8 cellular contexts compared by ENCODE assay signal in genomic region chrX:24081661-24082154, GRCh38. TPM values are rescaled to one million over a fixed set of nuclear protein-coding genes. Genes with fewer than 3 reads are reported as not detected.
A peak's percentile ranks its signal among the peaks of the same experiment; 100 is the strongest.
DNase-seq lines count a peak whose midpoint lies in the region; ATAC-seq and TF ChIP-seq lines count a peak whose summit lies in the region.

No MANE protein-coding gene starts in this region.

- H3K4me1 ChIP-seq in Loucy (ENCODE audit: insufficient read depth, low read length, poor library complexity, severe bottlenecking) (no peaks in the 10 kb centered on the region), body of pancreas (no peaks in the 10 kb centered on the region), suprapubic skin (no peaks in the 10 kb centered on the region)

- peak overlapping the region; percentile 43 for H3K4me3 ChIP-seq in Loucy (ENCODE audit: low read length, poor library complexity, severe bottlenecking)
- no peak overlapping the region for H3K4me3 ChIP-seq in body of pancreas
- H3K4me3 ChIP-seq in suprapubic skin: no peak overlapping the region

- TF ChIP-seq EP300 in suprapubic skin (IDR thresholded peaks at IDR 0.05): no peak

- H3F3A ChIP-seq in Loucy (ENCODE audit: low read depth): no peaks in the 10 kb centered on the region

- no peak overlapping the region for H3K9ac ChIP-seq in Loucy (ENCODE audit: low read depth, low read length, poor library complexity, severe bottlenecking)

- no peaks in the 10 kb centered on the region for H3K9me3 Mint-ChIP-seq in T-helper 1 cell treated with Interleukin-12 subunit alpha and Interleukin-12 subunit beta and Interleukin-4 antibody, amounts not matched to agents 30 μg/mL and 1 μg/mL, for 36 hours

- peaks cover 9% of the 10 kb centered on the region for H3K36me3 Mint-ChIP-seq in T-helper 1 cell treated with Interleukin-12 subunit alpha and Interleukin-12 subunit beta and Interleukin-4 antibody, amounts not matched to agents 30 μg/mL and 1 μg/mL, for 36 hours (ENCODE audit: low read depth)

- no peak overlapping the region for H3K27ac ChIP-seq in body of pancreas
- H3K27ac ChIP-seq in suprapubic skin: no peak overlapping the region

- TF ChIP-seq CTCF in Loucy (conservative IDR thresholded peaks at IDR 0.05; ENCODE audit: low read length) (peak; percentile 46), body of pancreas (IDR thresholded peaks at IDR 0.05) (peak in 5 of 7 experiments; percentile 17 to 43 (median 35)), suprapubic skin (IDR thresholded peaks at IDR 0.05) (no peak)

- H3K36me3 ChIP-seq in Loucy (ENCODE audit: insufficient read depth, low read length) (peaks cover 7% of the 10 kb centered on the region; the same call in 1 of the 2 replicates), body of pancreas (replicated peaks in 1 of 2; ENCODE audit: insufficient read depth in 1 of 2, low read depth in 2 of 2) (peaks cover 0 to 2% of the 10 kb centered on the region in 2 donors), suprapubic skin (peaks cover 9% of the 10 kb centered on the region)

- ATAC-seq in GM18517 (IDR thresholded peaks at IDR 0.05; ENCODE audit: unreplicated experiment): peak; percentile 57
- ATAC-seq in body of pancreas: peak; percentile 65
- peak; percentile 76 for ATAC-seq in left lobe of liver

- H3K4me2 ChIP-seq in Loucy (ENCODE audit: low read depth, low read length, poor library complexity, severe bottlenecking): peak overlapping the region; percentile 46

- peaks cover 10% of the 10 kb centered on the region for H3K4me1 Mint-ChIP-seq in T-helper 1 cell treated with Interleukin-12 subunit alpha and Interleukin-12 subunit beta and Interleukin-4 antibody, amounts not matched to agents 30 μg/mL and 1 μg/mL, for 36 hours (ENCODE audit: low read depth)

- H4K20me1 ChIP-seq in Loucy (ENCODE audit: insufficient read depth, low read length, poor library complexity, severe bottlenecking): no peaks in the 10 kb centered on the region

- H3K9me2 ChIP-seq in Loucy (replicated peaks; ENCODE audit: low read depth, low read length): no peaks in the 10 kb centered on the region

- H3K79me2 ChIP-seq in Loucy (ENCODE audit: insufficient read depth, low read length): no peaks in the 10 kb centered on the region

- peak overlapping the region; percentile 48 for H3K4me3 Mint-ChIP-seq in T-helper 1 cell treated with Interleukin-12 subunit alpha and Interleukin-12 subunit beta and Interleukin-4 antibody, amounts not matched to agents 30 μg/mL and 1 μg/mL, for 36 hours

- H3K27me3 ChIP-seq in Loucy (ENCODE audit: insufficient read depth, low read length, poor library complexity, severe bottlenecking) (no peaks in the 10 kb centered on the region), body of pancreas (no peaks in the 10 kb centered on the region), suprapubic skin (no peaks in the 10 kb centered on the region)

- H2AFZ ChIP-seq in Loucy (ENCODE audit: low read length): no peak overlapping the region

- no peak for TF ChIP-seq POLR2A in body of pancreas (IDR thresholded peaks at IDR 0.05)
- TF ChIP-seq POLR2A in suprapubic skin (IDR thresholded peaks at IDR 0.05): no peak

- no peaks in the 10 kb centered on the region for H3K27me3 Mint-ChIP-seq in T-helper 1 cell treated with Interleukin-12 subunit alpha and Interleukin-12 subunit beta and Interleukin-4 antibody, amounts not matched to agents 30 μg/mL and 1 μg/mL, for 36 hours (ENCODE audit: low read depth)

- no peaks in the 10 kb centered on the region for H3K9me3 ChIP-seq in Loucy (ENCODE audit: insufficient read depth, low read depth, low read length)
- no peaks in the 10 kb centered on the region for H3K9me3 ChIP-seq in body of pancreas
- H3K9me3 ChIP-seq in suprapubic skin: no peaks in the 10 kb centered on the region

- no peak overlapping the region for H3K27ac Mint-ChIP-seq in T-helper 1 cell treated with Interleukin-12 subunit alpha and Interleukin-12 subunit beta and Interleukin-4 antibody, amounts not matched to agents 30 μg/mL and 1 μg/mL, for 36 hours

- 8 to 11% methylated on average over 8 to 12 of the region's 14 CpGs for WGBS in body of pancreas, 2 donors
- WGBS in suprapubic skin: 23% methylated on average over 14 of the region's 14 CpGs

- peak; percentile 24 for DNase-seq in AG20443 (ENCODE audit: low spot score)
- peak; percentile 64 to 73 (median 64) for DNase-seq in body of pancreas
- DNase-seq in left lobe of liver (ENCODE audit: low spot score): peak; percentile 47
- DNase-seq in stimulated activated CD8-positive, alpha-beta memory T cell treated with anti-CD3 and anti-CD28 coated beads, Interleukin-12 subunit alpha, Interleukin-12 subunit beta, amount 100 ng/mL, for 4 hours (ENCODE audit: low read depth): peak; percentile 17
- no peak for DNase-seq in suprapubic skin (ENCODE audit: low spot score in 2 of 2)

- intact Hi-C loops in body of pancreas (cut with DNase I): no loop called here

RNA-seq across cellular contexts. Expression of gene EIF2S3, which starts 27.0 kb away (rescaled TPM):
- 100 to 1,000 TPM in 1 of 2 donors, 10 to 100 TPM in 1; 49.1 to 105 TPM for total RNA-seq in body of pancreas
- 49.9 TPM for total RNA-seq in left lobe of liver
- total RNA-seq in suprapubic skin: 100 to 1,000 TPM; 111 to 118 (median 115) TPM

RNA-seq across cellular contexts. Expression of gene KLHL15, which starts 54.7 kb away (rescaled TPM):
- total RNA-seq in body of pancreas: 1 to 10 TPM; 4.7 to 7.6 TPM
- 5.7 TPM for total RNA-seq in left lobe of liver
- total RNA-seq in suprapubic skin: 1 to 10 TPM; 6.0 to 9.6 (median 7.4) TPM

Comparison
In these comparisons a context has a peak if more than half of its experiments do, and no peak if none do; other contexts are left out.
1. DNase-seq: peak in AG20443 (single experiment), body of pancreas (4 of 4), left lobe of liver (single experiment) and stimulated activated CD8-positive, alpha-beta memory T cell treated with anti-CD3 and anti-CD28 coated beads, Interleukin-12 subunit alpha, Interleukin-12 subunit beta, amount 100 ng/mL, for 4 hours (single experiment); none in suprapubic skin (0 of 2).
2. CTCF ChIP-seq: peak in Loucy (single experiment) and body of pancreas (5 of 7); none in suprapubic skin (0 of 2).
3. Peak in every context shown above with its lines, with median percentiles within 50 percentile points of each other: ATAC-seq.